16 cellular contexts compared by ENCODE assay signal in the genomic region with DNA sequence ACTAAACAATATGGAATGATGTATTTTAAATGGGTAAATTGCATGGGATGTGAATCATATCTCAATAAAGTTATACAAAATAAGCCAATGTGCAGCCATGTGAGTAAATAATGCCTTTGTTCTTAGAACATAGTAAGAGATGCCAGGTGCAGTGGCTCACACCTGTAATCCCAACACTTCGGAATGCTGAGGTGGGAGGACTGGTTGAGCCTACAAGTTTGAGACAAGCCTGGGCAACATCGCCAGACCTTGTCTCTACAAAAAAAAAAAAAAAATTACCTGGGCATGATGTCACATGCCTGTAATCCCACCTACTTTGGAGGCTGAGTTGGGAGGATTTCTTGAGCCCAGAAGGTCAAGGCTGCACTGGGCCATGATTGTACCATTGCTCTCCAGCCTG.
DNase-seq lines count a peak whose midpoint lies in the region; TF ChIP-seq lines count a peak whose summit lies in the region.
"Had no signal": no experiment of that assay in that cellular context is flagged by ENCODE, and none has a peak within 500 bp of the region (broad histone marks: within the 10 kb centered on the region; RNA-seq: fewer than 3 reads in every experiment).

No MANE protein-coding gene starts in this region.

- H3K23ac ChIP-seq in trophoblast cell (ENCODE audit: low read length): no peak overlapping the region

- H3K9me3 ChIP-seq in breast epithelium (no peaks in the 10 kb centered on the region), trophoblast cell (ENCODE audit: insufficient read depth, low read depth, low read length) (no peaks in the 10 kb centered on the region), adrenal gland (replicated peaks in 1 of 3) (no peaks in the 10 kb centered on the region)
- H3K9me3 ChIP-seq: BLaER1 treated with 17β-estradiol and CSF1 and Interleukin-3, amounts not matched to agents 10 nM and 100 nM had no signal

- no peaks in the 10 kb centered on the region for H3K36me3 ChIP-seq in breast epithelium
- no peaks in the 10 kb centered on the region for H3K36me3 ChIP-seq in trophoblast cell (ENCODE audit: control insufficient read depth in 1 of 2, insufficient read depth in 2 of 2, low read length in 2 of 2)
- H3K36me3 ChIP-seq in adrenal gland (replicated peaks in 1 of 2): no peaks in the 10 kb centered on the region
- H3K36me3 ChIP-seq: BLaER1 treated with 17β-estradiol and CSF1 and Interleukin-3, amounts not matched to agents 10 nM and 100 nM had no signal

- intact Hi-C loops in MCF 10A (cut with micrococcal nuclease) (no loop called here), breast epithelium (cut with DNase I; ENCODE audit: low total_unique reads) (no loop called here), adrenal gland (cut with DNase I) (no loop called here)
- intact Hi-C loops in activated T-helper 2 cell treated with anti-CD3 and anti-CD28 coated beads, Interferon-gamma antibody, Interleukin-2, Interleukin-4, amounts not matched to agents 10 μg/mL and 5 μg/mL and 100 μg/mL, durations not matched to agents 14 hours and 24 hours and 36 hours (cut with micrococcal nuclease): no loop called here

- no peaks in the 10 kb centered on the region for H3K27me3 ChIP-seq in breast epithelium
- H3K27me3 ChIP-seq in trophoblast cell (ENCODE audit: insufficient read depth, low read length): no peaks in the 10 kb centered on the region
- H3K27me3 ChIP-seq in adrenal gland: no peaks in the 10 kb centered on the region
- H3K27me3 ChIP-seq: BLaER1 treated with 17β-estradiol and CSF1 and Interleukin-3, amounts not matched to agents 10 nM and 100 nM had no signal

- CTCF ChIA-PET in MCF 10A (lab: Yijun Ruan, JAX): no interaction called here

- H4K8ac ChIP-seq in trophoblast cell (ENCODE audit: low read depth, low read length): no peak overlapping the region

- H3K4ac ChIP-seq in trophoblast cell (ENCODE audit: low read depth, low read length): no peak overlapping the region

- H3K36me3 Mint-ChIP-seq in MCF 10A (ENCODE audit: insufficient read depth, unreplicated experiment): no peaks in the 10 kb centered on the region
- no peaks in the 10 kb centered on the region for H3K36me3 Mint-ChIP-seq in activated T-helper 2 cell treated with anti-CD3 and anti-CD28 coated beads, Interferon-gamma antibody, Interleukin-2, Interleukin-4, amounts not matched to agents 10 μg/mL and 5 μg/mL and 100 μg/mL, durations not matched to agents 14 hours and 24 hours and 36 hours (ENCODE audit: low read depth)
- H3K36me3 Mint-ChIP-seq: CD8-positive, alpha-beta T cell had no signal

- no peak overlapping the region for H3K4me2 ChIP-seq in trophoblast cell (ENCODE audit: low read length)
- H3K4me2 ChIP-seq: BLaER1 treated with 17β-estradiol and CSF1 and Interleukin-3, amounts not matched to agents 10 nM and 100 nM had no signal

- TF ChIP-seq CTCF in MCF 10A (IDR thresholded peaks at IDR 0.05; ENCODE audit: unreplicated experiment): no peak
- no peak for TF ChIP-seq CTCF in breast epithelium (IDR thresholded peaks at IDR 0.05)
- TF ChIP-seq CTCF in adrenal gland (IDR thresholded peaks at IDR 0.05): no peak

- no peaks in the 10 kb centered on the region for H3K79me2 ChIP-seq in trophoblast cell (ENCODE audit: control insufficient read depth, insufficient read depth, low read length, poor library complexity)

- no peak overlapping the region for H3K14ac ChIP-seq in trophoblast cell (ENCODE audit: low read length)

- TF ChIP-seq POLR2A in breast epithelium (IDR thresholded peaks at IDR 0.05) (no peak), adrenal gland (IDR thresholded peaks at IDR 0.05) (no peak)

- no peak overlapping the region for H3K27ac Mint-ChIP-seq in MCF 10A (ENCODE audit: low read depth, unreplicated experiment)
- no peak overlapping the region for H3K27ac Mint-ChIP-seq in activated T-helper 2 cell treated with anti-CD3 and anti-CD28 coated beads, Interferon-gamma antibody, Interleukin-2, Interleukin-4, amounts not matched to agents 10 μg/mL and 5 μg/mL and 100 μg/mL, durations not matched to agents 14 hours and 24 hours and 36 hours
- H3K27ac Mint-ChIP-seq: B cell; CD8-positive, alpha-beta T cell had no signal

- H3K27ac ChIP-seq in breast epithelium (no peak overlapping the region), epithelial cell of prostate (peak overlapping the region; percentile 81), trophoblast cell (ENCODE audit: low read depth, low read length) (no peak overlapping the region), adrenal gland (no peak overlapping the region)
- H3K27ac ChIP-seq: BLaER1 treated with 17β-estradiol and CSF1 and Interleukin-3, amounts not matched to agents 10 nM and 100 nM had no signal

- peaks cover 14% of the 10 kb centered on the region for H3K4me1 Mint-ChIP-seq in MCF 10A (ENCODE audit: insufficient read depth, unreplicated experiment)
- no peaks in the 10 kb centered on the region for H3K4me1 Mint-ChIP-seq in activated T-helper 2 cell treated with anti-CD3 and anti-CD28 coated beads, Interferon-gamma antibody, Interleukin-2, Interleukin-4, amounts not matched to agents 10 μg/mL and 5 μg/mL and 100 μg/mL, durations not matched to agents 14 hours and 24 hours and 36 hours (ENCODE audit: low read depth)
- H3K4me1 Mint-ChIP-seq: B cell had no signal

- no peak overlapping the region for H4K91ac ChIP-seq in trophoblast cell (ENCODE audit: low read depth, low read length)

- no peak overlapping the region for H2BK120ac ChIP-seq in trophoblast cell (ENCODE audit: insufficient read depth, low read length, poor library complexity)

- no peak overlapping the region for H2AK5ac ChIP-seq in trophoblast cell (ENCODE audit: low read length)

- H2BK5ac ChIP-seq in trophoblast cell (ENCODE audit: low read depth, low read length, poor library complexity): no peak overlapping the region

- no peak overlapping the region for H3K9ac ChIP-seq in trophoblast cell (ENCODE audit: low read length)
- H3K9ac ChIP-seq: BLaER1 treated with 17β-estradiol and CSF1 and Interleukin-3, amounts not matched to agents 10 nM and 100 nM had no signal

- no TSS peak for BruUV-seq in MCF 10A (replicated peaks; lab: Mats Ljungman, UMichigan)

- no CpG with 5 or more reads among the region's 2 CpGs for WGBS in trophoblast cell (ENCODE audit: extremely low coverage, insufficient coverage, insufficient read length)
- 91 to 95% (median 94%) methylated on average over 2 of the region's 2 CpGs for WGBS in adrenal gland, 4 donors

- POLR2A ChIA-PET in MCF 10A (lab: Yijun Ruan, JAX): no interaction called here

- H3K27me3 Mint-ChIP-seq in MCF 10A (ENCODE audit: insufficient read depth, unreplicated experiment): no peaks in the 10 kb centered on the region
- no peaks in the 10 kb centered on the region for H3K27me3 Mint-ChIP-seq in activated T-helper 2 cell treated with anti-CD3 and anti-CD28 coated beads, Interferon-gamma antibody, Interleukin-2, Interleukin-4, amounts not matched to agents 10 μg/mL and 5 μg/mL and 100 μg/mL, durations not matched to agents 14 hours and 24 hours and 36 hours (ENCODE audit: low read depth)
- H3K27me3 Mint-ChIP-seq: B cell had no signal

- no peaks in the 10 kb centered on the region for H3K9me3 Mint-ChIP-seq in MCF 10A (ENCODE audit: unreplicated experiment)
- peaks cover 15% of the 10 kb centered on the region for H3K9me3 Mint-ChIP-seq in activated T-helper 2 cell treated with anti-CD3 and anti-CD28 coated beads, Interferon-gamma antibody, Interleukin-2, Interleukin-4, amounts not matched to agents 10 μg/mL and 5 μg/mL and 100 μg/mL, durations not matched to agents 14 hours and 24 hours and 36 hours

- H3K4me3 ChIP-seq in breast epithelium: no peak overlapping the region
- no peak overlapping the region for H3K4me3 ChIP-seq in trophoblast cell (ENCODE audit: low read depth, low read length)
- H3K4me3 ChIP-seq in adrenal gland: no peak overlapping the region
- H3K4me3 ChIP-seq: BLaER1 treated with 17β-estradiol and CSF1 and Interleukin-3, amounts not matched to agents 10 nM and 100 nM had no signal

- peaks cover 4% of the 10 kb centered on the region for H3K79me1 ChIP-seq in trophoblast cell (ENCODE audit: low read length)

- no peak overlapping the region for H3K4me3 Mint-ChIP-seq in MCF 10A (ENCODE audit: unreplicated experiment)
- H3K4me3 Mint-ChIP-seq in activated T-helper 2 cell treated with anti-CD3 and anti-CD28 coated beads, Interferon-gamma antibody, Interleukin-2, Interleukin-4, amounts not matched to agents 10 μg/mL and 5 μg/mL and 100 μg/mL, durations not matched to agents 14 hours and 24 hours and 36 hours (ENCODE audit: low read depth): no peak overlapping the region
- H3K4me3 Mint-ChIP-seq: B cell; CD8-positive, alpha-beta T cell had no signal

- H2BK12ac ChIP-seq in trophoblast cell (ENCODE audit: low read length): no peak overlapping the region

- H4K12ac ChIP-seq in trophoblast cell (ENCODE audit: low read depth, low read length): no peak overlapping the region

- H2AFZ ChIP-seq in trophoblast cell (ENCODE audit: insufficient read depth, low read length, poor library complexity): no peak overlapping the region

- DNase-seq in MCF 10A (ENCODE audit: unreplicated experiment): peak; percentile 40
- no peak for DNase-seq in breast epithelium (ENCODE audit: low spot score in 2 of 2)
- peak; percentile 97 for DNase-seq in epithelial cell of prostate (ENCODE audit: low read depth, low spot score)
- DNase-seq in trophoblast cell: peak; percentile 90 to 93
- no peak for DNase-seq in adrenal gland
- DNase-seq in AML-193 (lab: John Stamatoyannopoulos, UW): no peak
- DNase-seq in activated T-helper 2 cell treated with anti-CD3 and anti-CD28 coated beads, Interferon-gamma antibody, Interleukin-2, Interleukin-4, amounts not matched to agents 10 μg/mL and 5 μg/mL and 100 μg/mL, durations not matched to agents 14 hours and 24 hours and 36 hours (ENCODE audit: low spot score): no peak
- DNase-seq: 8988T; Calu3; CD8-positive, alpha-beta T cell; DMS79 treated with DMSO at 0.1 percent for 48 hours; GF-D8; GOT3; H7 had no signal

- H3K4me1 ChIP-seq in breast epithelium (no peaks in the 10 kb centered on the region), trophoblast cell (ENCODE audit: control insufficient read depth in 1 of 2, insufficient read depth in 2 of 2, low read length in 2 of 2) (peaks cover 0 to 10% of the 10 kb centered on the region in 2 experiments), adrenal gland (replicated peaks in 1 of 2) (peaks cover 0 to 8% of the 10 kb centered on the region in 2 donors)
- H3K4me1 ChIP-seq: BLaER1 treated with 17β-estradiol and CSF1 and Interleukin-3, amounts not matched to agents 10 nM and 100 nM had no signal

- H3K18ac ChIP-seq in trophoblast cell (ENCODE audit: low read length): no peak overlapping the region

Comparison
In these comparisons a context has a peak if more than half of its experiments do, and no peak if none do; other contexts are left out.
1. DNase-seq: peak in MCF 10A (single experiment), epithelial cell of prostate (single experiment) and trophoblast cell (2 of 2); none in breast epithelium (0 of 2), adrenal gland (0 of 7), AML-193 (0 of 2) and activated T-helper 2 cell treated with anti-CD3 and anti-CD28 coated beads, Interferon-gamma antibody, Interleukin-2, Interleukin-4, amounts not matched to agents 10 μg/mL and 5 μg/mL and 100 μg/mL, durations not matched to agents 14 hours and 24 hours and 36 hours (single experiment).